ENCODE assay signal across 7 cellular contexts in genomic region chr13:44575035-44575434, GRCh38. TPM values are rescaled to one million over a fixed set of nuclear protein-coding genes. Genes with fewer than 3 reads are reported as not detected.
DNase-seq lines count a peak whose midpoint lies in the region; ATAC-seq, FAIRE-seq and TF ChIP-seq lines count a peak whose summit lies in the region.

No MANE protein-coding gene starts in this region.

- H3K36me3 Mint-ChIP-seq in activated CD8-positive, alpha-beta T cell treated with anti-CD3 and anti-CD28 coated beads, Interleukin-2, amount 10 ng/mL, durations not matched to agents 7 days and 5 days (ENCODE audit: low read depth) = peaks cover 25% of the 10 kb centered on the region
- H3K36me3 Mint-ChIP-seq in stimulated activated effector memory CD8-positive, alpha-beta T cell treated with anti-CD3 and anti-CD28 coated beads, Interleukin-12 subunit alpha, Interleukin-12 subunit beta, amount 100 ng/mL, for 72 hours = peaks cover 20% of the 10 kb centered on the region

- H3K27me3 ChIP-seq in HepG2 (ENCODE audit: control insufficient read depth in 1 of 2, insufficient read depth in 2 of 2, low read length in 2 of 2) = no peaks in the 10 kb centered on the region; a peak in 1 of 5 replicates

- H3K27me3 Mint-ChIP-seq in activated CD8-positive, alpha-beta T cell treated with anti-CD3 and anti-CD28 coated beads, Interleukin-2, amount 10 ng/mL, durations not matched to agents 7 days and 5 days (ENCODE audit: low read depth) = peaks cover 11% of the 10 kb centered on the region

- no TSS peak for BruUV-seq in HepG2 (replicated peaks; lab: Mats Ljungman, UMichigan)

- no peak for DNase-seq in activated CD8-positive, alpha-beta T cell treated with anti-CD3 and anti-CD28 coated beads, Interleukin-2, amount 10 ng/mL, durations not matched to agents 7 days and 5 days
- DNase-seq in stimulated activated effector memory CD8-positive, alpha-beta T cell treated with anti-CD3 and anti-CD28 coated beads, Interleukin-12 subunit alpha, Interleukin-12 subunit beta, amount 100 ng/mL, for 72 hours (ENCODE audit: low spot score in 2 of 2) = no peak
- DNase-seq in HepG2 (ENCODE audit: low spot score) (no peak), erythroblast (lab: John Stamatoyannopoulos, UW) (no peak)

- H3K4me3 Mint-ChIP-seq in activated CD8-positive, alpha-beta T cell treated with anti-CD3 and anti-CD28 coated beads, Interleukin-2, amount 10 ng/mL, durations not matched to agents 7 days and 5 days = peak overlapping the region; percentile 93
- peak overlapping the region; percentile 89 for H3K4me3 Mint-ChIP-seq in stimulated activated effector memory CD8-positive, alpha-beta T cell treated with anti-CD3 and anti-CD28 coated beads, Interleukin-12 subunit alpha, Interleukin-12 subunit beta, amount 100 ng/mL, for 72 hours

- POLR2A ChIA-PET in HEK293 (lab: Yijun Ruan, JAX) = no interaction called here
- POLR2A ChIA-PET in activated CD8-positive, alpha-beta T cell treated with anti-CD3 and anti-CD28 coated beads, Interleukin-2, amount 10 ng/mL, durations not matched to agents 7 days and 5 days (lab: Charles Lee) = interaction anchor here (1.0 kb wide), 1 partner anchor 408 kb away, joined by 3 read pairs; no protein-coding TSS in a partner anchor
- POLR2A ChIA-PET in HepG2 (lab: Yijun Ruan, JAX) = no interaction called here

- no peak for ATAC-seq in activated CD8-positive, alpha-beta T cell treated with anti-CD3 and anti-CD28 coated beads, Interleukin-2, amount 10 ng/mL, durations not matched to agents 7 days and 5 days
- no peak for ATAC-seq in stimulated activated effector memory CD8-positive, alpha-beta T cell treated with anti-CD3 and anti-CD28 coated beads, Interleukin-12 subunit alpha, Interleukin-12 subunit beta, amount 100 ng/mL, for 72 hours
- ATAC-seq in HepG2 (no peak), HG02938 (IDR thresholded peaks at IDR 0.05; ENCODE audit: unreplicated experiment) (no peak)

- peaks cover 36% of the 10 kb centered on the region for H3K4me1 Mint-ChIP-seq in activated CD8-positive, alpha-beta T cell treated with anti-CD3 and anti-CD28 coated beads, Interleukin-2, amount 10 ng/mL, durations not matched to agents 7 days and 5 days (ENCODE audit: low read depth)
- H3K4me1 Mint-ChIP-seq in stimulated activated effector memory CD8-positive, alpha-beta T cell treated with anti-CD3 and anti-CD28 coated beads, Interleukin-12 subunit alpha, Interleukin-12 subunit beta, amount 100 ng/mL, for 72 hours = peaks cover 32% of the 10 kb centered on the region

- H2AFZ ChIP-seq in HepG2 (ENCODE audit: low read length) = no peak overlapping the region

- H3K4me3 ChIP-seq in HEK293 (ENCODE audit: low read depth, low read length) (no peak overlapping the region), iPS-11a (ENCODE audit: low read depth, low read length) (peak overlapping the region; percentile 84), HepG2 (replicated peaks in 1 of 3; ENCODE audit: insufficient read depth in 1 of 3, low read depth in 2 of 3, low read length in 3 of 3) (no peak overlapping the region)

- WGBS in HepG2 (ENCODE audit: low lambda C conversion rate) = 100% methylated on average over 1 of the region's 1 CpG

- H3K9me3 ChIP-seq in HEK293 (ENCODE audit: control insufficient read depth, insufficient read depth, low read depth, low read length) = no peaks in the 10 kb centered on the region; the same call in 1 of the 2 replicates
- no peaks in the 10 kb centered on the region for H3K9me3 ChIP-seq in HepG2 (ENCODE audit: low read length)

- no peak overlapping the region for H3K9ac ChIP-seq in HepG2 (ENCODE audit: insufficient read depth, low read depth, low read length)

- TF ChIP-seq CTCF in HEK293 (tag by site-specific recombination; IDR thresholded peaks at IDR 0.05) (no peak), HepG2 (CRISPR knock-in tag; IDR thresholded peaks at IDR 0.05) (no peak)

- TF ChIP-seq EP300 in HepG2 (IDR thresholded peaks at IDR 0.05; ENCODE audit: low read depth in 2 of 2, low read length in 2 of 2) = no peak
- TF ChIP-seq EP300 in HepG2 (CRISPR knock-in tag; IDR thresholded peaks at IDR 0.05; ENCODE audit: borderline replicate concordance) = no peak

- TF ChIP-seq RAD21 in HepG2 (CRISPR knock-in tag; IDR thresholded peaks at IDR 0.05) = no peak

- H3K4me1 ChIP-seq in HEK293 (ENCODE audit: control insufficient read depth, insufficient read depth, low read length) = peaks cover 11% of the 10 kb centered on the region
- H3K4me1 ChIP-seq in HepG2 (ENCODE audit: insufficient read depth, low read length) = peaks cover 47% of the 10 kb centered on the region

- no peak for FAIRE-seq in HepG2 (lab: Jason Lieb, UNC)

- H3K27ac ChIP-seq in HEK293 (ENCODE audit: extremely low read depth, low read depth, low read length) = no peak overlapping the region
- no peak overlapping the region for H3K27ac ChIP-seq in HepG2 (ENCODE audit: extremely low read length, insufficient read depth, low read length)

- peak overlapping the region; percentile 90 for H3K27ac Mint-ChIP-seq in activated CD8-positive, alpha-beta T cell treated with anti-CD3 and anti-CD28 coated beads, Interleukin-2, amount 10 ng/mL, durations not matched to agents 7 days and 5 days
- H3K27ac Mint-ChIP-seq in stimulated activated effector memory CD8-positive, alpha-beta T cell treated with anti-CD3 and anti-CD28 coated beads, Interleukin-12 subunit alpha, Interleukin-12 subunit beta, amount 100 ng/mL, for 72 hours = peak overlapping the region; percentile 86

- H3K36me3 ChIP-seq in HEK293 (ENCODE audit: control insufficient read depth in 2 of 2, insufficient read depth in 1 of 2, low read length in 2 of 2) = peaks cover 0 to 10% of the 10 kb centered on the region in 2 experiments; a peak in 1 of 3 replicates
- no peaks in the 10 kb centered on the region for H3K36me3 ChIP-seq in HepG2 (replicated peaks in 1 of 2; ENCODE audit: control insufficient read depth in 1 of 2, insufficient read depth in 2 of 2, low read length in 2 of 2)

- intact Hi-C loops in HepG2 (cut with micrococcal nuclease; ENCODE audit: unreplicated experiment) = no loop called here

- H3K79me2 ChIP-seq in HepG2 (ENCODE audit: insufficient read depth, low read length) = no peaks in the 10 kb centered on the region

- in situ Hi-C loops in HepG2 (cut with HindIII; ENCODE audit: extremely low pct_ligation_motif_present, low pct_unique_long_range_greater_than_20kb) = no loop called here

- no peak for TF ChIP-seq POLR2A in HepG2 (IDR thresholded peaks at IDR 0.05; ENCODE audit: insufficient read depth in 1 of 2, low read depth in 2 of 2, low read length in 2 of 2)
- no peak for TF ChIP-seq POLR2A in erythroblast (IDR thresholded peaks at IDR 0.05; ENCODE audit: low read length)

- no peaks in the 10 kb centered on the region for H3K9me3 Mint-ChIP-seq in activated CD8-positive, alpha-beta T cell treated with anti-CD3 and anti-CD28 coated beads, Interleukin-2, amount 10 ng/mL, durations not matched to agents 7 days and 5 days (ENCODE audit: insufficient read depth)
- H3K9me3 Mint-ChIP-seq in stimulated activated effector memory CD8-positive, alpha-beta T cell treated with anti-CD3 and anti-CD28 coated beads, Interleukin-12 subunit alpha, Interleukin-12 subunit beta, amount 100 ng/mL, for 72 hours = no peaks in the 10 kb centered on the region

- H4K20me1 ChIP-seq in HepG2 (ENCODE audit: insufficient read depth, low read length) = no peaks in the 10 kb centered on the region

- CTCF ChIA-PET in HEK293 (lab: Yijun Ruan, JAX) (interaction anchor here (0.7 to 1.1 kb wide), 2 partner anchors 15 to 141 kb away, joined by 3 to 4 read pairs; no protein-coding TSS in a partner anchor), HepG2 (lab: Yijun Ruan, JAX; ENCODE audit: low intra/inter-chr PET ratio, low total read pairs) (no interaction called here)
- CTCF ChIA-PET in activated CD8-positive, alpha-beta T cell treated with anti-CD3 and anti-CD28 coated beads, Interleukin-2, amount 10 ng/mL, durations not matched to agents 7 days and 5 days (lab: Charles Lee) = interaction anchor here (1.1 to 3.3 kb wide), 4 partner anchors 63 to 92 kb away, joined by 6 to 11 read pairs (median 8); no protein-coding TSS in a partner anchor

- H3K4me2 ChIP-seq in HepG2 (ENCODE audit: low read depth, low read length) = no peak overlapping the region; the same call in 1 of the 2 replicates

TF ChIP-seq in HEK293, 187 proteins besides CTCF, POLR2A, EP300 and RAD21:
- TF ChIP-seq ZNF585B (tag by site-specific recombination; IDR thresholded peaks at IDR 0.05) = no peak
- peak; percentile 68 for TF ChIP-seq SCRT1 (tag by site-specific recombination; IDR thresholded peaks at IDR 0.05; ENCODE audit: borderline replicate concordance)
- peak; percentile 88 for TF ChIP-seq SCRT2 (tag by site-specific recombination; IDR thresholded peaks at IDR 0.05)

TF ChIP-seq in HepG2, 621 proteins besides CTCF, POLR2A, EP300 and RAD21:
- TF ChIP-seq ZFP37 (CRISPR knock-in tag; IDR thresholded peaks at IDR 0.05; ENCODE audit: borderline replicate concordance) (no peak), SIN3B (IDR thresholded peaks at IDR 0.05; ENCODE audit: low read length) (no peak), TSC22D2 (CRISPR knock-in tag; IDR thresholded peaks at IDR 0.05; ENCODE audit: borderline replicate concordance) (no peak)

RNA-seq across cellular contexts. Expression of gene TSC22D1, which starts 1.1 kb away (rescaled TPM):
- total RNA-seq in activated CD8-positive, alpha-beta T cell treated with anti-CD3 and anti-CD28 coated beads, Interleukin-2, amount 10 ng/mL, durations not matched to agents 7 days and 5 days = 10 to 100 TPM; 13.7 to 15.8 TPM
- 30.5 and 35.7 TPM in 2 replicates for total RNA-seq in HepG2 (2016; rRNA removed; fragmentation: Illumina TruSeq; extraction: Trizol)
- total RNA-seq in HepG2 (2016; cell fraction: cytosol; rRNA removed; fragmentation: Illumina TruSeq; extraction: Trizol; ENCODE audit: low read depth) = 11.4 and 13.9 TPM in 2 replicates
- total RNA-seq in HepG2 (2016; cell fraction: insoluble cytoplasmic fraction; rRNA removed; fragmentation: Illumina TruSeq; extraction: Trizol) = 28.3 and 38.2 TPM in 2 replicates
- total RNA-seq in HepG2 (2016; cell fraction: membrane; rRNA removed; fragmentation: Illumina TruSeq; extraction: Trizol) = 20.4 and 23.7 TPM in 2 replicates
- total RNA-seq in HepG2 (2016; cell fraction: nucleus; rRNA removed; fragmentation: Illumina TruSeq; extraction: Trizol) = 71.4 and 72.8 TPM in 2 replicates
- 18.4 and 19.0 TPM in 2 replicates for polyA plus RNA-seq in HepG2 (2011; rRNA removed)
- 11.7 and 19.6 TPM in 2 replicates for polyA plus RNA-seq in HepG2 (2011; cell fraction: cytosol; rRNA removed)
- polyA plus RNA-seq in HepG2 (2011; cell fraction: nucleus; rRNA removed) = 13.6 and 16.9 TPM in 2 replicates
- 17.7 and 20.7 TPM in 2 replicates for polyA plus RNA-seq in HepG2 (2012)
- polyA plus RNA-seq in HepG2 (2016; cell fraction: cytosol; fragmentation: Illumina TruSeq; extraction: Trizol; ENCODE audit: low read depth) = 4.4 and 4.6 TPM in 2 replicates
- 29.6 and 30.4 TPM in 2 replicates for polyA plus RNA-seq in HepG2 (2016; cell fraction: insoluble cytoplasmic fraction; fragmentation: Illumina TruSeq; extraction: Trizol; ENCODE audit: low read depth)
- polyA plus RNA-seq in HepG2 (2016; cell fraction: membrane; fragmentation: Illumina TruSeq; extraction: Trizol; ENCODE audit: low read depth) = 9.6 and 11.0 TPM in 2 replicates
- 60.2 and 60.7 TPM in 2 replicates for polyA plus RNA-seq in HepG2 (2016; cell fraction: nucleus; fragmentation: Illumina TruSeq; extraction: Trizol; ENCODE audit: insufficient read depth, low read depth)
- polyA minus RNA-seq in HepG2 (2011; rRNA and poly(A)+ RNA removed; ENCODE audit: low replicate concordance) = 19.1 and 97.0 TPM in 2 replicates
- 11.3 and 14.3 TPM in 2 replicates for polyA minus RNA-seq in HepG2 (2011; cell fraction: cytosol; rRNA and poly(A)+ RNA removed)
- polyA minus RNA-seq in HepG2 (2011; cell fraction: nucleus; rRNA and poly(A)+ RNA removed) = 71.1 and 75.1 TPM in 2 replicates
